ENCODE assay signal across 26 cellular contexts in the genomic region with DNA sequence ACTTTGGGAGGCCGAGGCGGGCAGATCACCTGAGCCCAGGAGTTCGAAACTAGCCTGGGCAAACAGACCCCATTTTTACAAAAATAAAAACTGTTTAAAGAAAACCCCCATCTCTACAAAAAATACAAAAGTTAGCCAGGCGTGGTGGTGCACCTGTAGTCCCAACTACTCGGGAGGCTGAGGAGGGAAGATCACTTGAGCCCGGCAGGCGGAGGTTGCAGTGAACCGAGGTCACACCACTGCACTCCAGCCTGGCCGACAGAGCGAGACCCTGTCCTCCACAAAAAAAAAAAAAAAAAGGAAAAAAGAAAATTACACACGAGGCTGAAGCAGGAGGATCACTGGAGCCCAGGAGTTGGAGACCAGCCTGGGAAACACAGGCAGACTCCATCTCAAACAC. TPM values are rescaled to one million over a fixed set of nuclear protein-coding genes. Genes with fewer than 3 reads are reported as not detected.
A peak's percentile ranks its signal among the peaks of the same experiment; 100 is the strongest.
DNase-seq lines count a peak whose midpoint lies in the region; ATAC-seq and TF ChIP-seq lines count a peak whose summit lies in the region.
"Had no signal": no experiment of that assay in that cellular context is flagged by ENCODE, and none has a peak within 500 bp of the region (broad histone marks: within the 10 kb centered on the region; RNA-seq: fewer than 3 reads in every experiment).

No MANE protein-coding gene starts in this region.

- DNase-seq in Calu3 = no peak
- no peak for DNase-seq in RWPE1 (ENCODE audit: low spot score)
- DNase-seq in foreskin keratinocyte = no peak
- DNase-seq in sciatic nerve (ENCODE audit: low spot score) = peak; percentile 31
- DNase-seq in natural killer cell = no peak
- DNase-seq in activated T-helper 2 cell treated with anti-CD3 and anti-CD28 coated beads, Interferon-gamma antibody, Interleukin-2, Interleukin-4, amounts not matched to agents 10 μg/mL and 5 μg/mL and 100 μg/mL, durations not matched to agents 14 hours and 24 hours and 36 hours (ENCODE audit: low spot score) = no peak
- no peak for DNase-seq in GM10266 (ENCODE audit: extremely low spot score)
- no peak for DNase-seq in iPS-NIHi11 (ENCODE audit: low spot score)
- DNase-seq: activated CD4-positive, alpha-beta T cell treated with anti-CD3 and anti-CD28 coated beads for 1 hour; activated naive CD8-positive, alpha-beta T cell treated with anti-CD3 and anti-CD28 coated beads for 36 hours; activated T-cell treated with anti-CD3 and anti-CD28 coated beads, Interleukin-2, amount 50 U/mL, for 48 hours; CD8-positive, alpha-beta T cell; central memory CD4-positive, alpha-beta T cell; mesendoderm; naive B cell; NCI-H1694; NCI-H510A treated with DMSO at 0.1 percent for 48 hours; pancreas; right cardiac atrium; SJCRH30; stimulated activated CD4-positive, alpha-beta T cell treated with anti-CD3 and anti-CD28 coated beads, Interleukin-15, amount 100 ng/mL, for 24 hours; stimulated activated naive CD8-positive, alpha-beta T cell treated with anti-CD3 and anti-CD28 coated beads, Interleukin-15, amount 100 ng/mL, for 72 hours; T-helper 1 cell; tibial artery had no signal

- CTCF ChIA-PET in Calu3 (lab: Charles Lee) (interaction anchor here (0.7 kb wide), 1 partner anchor 743 kb away, joined by 5 read pairs; no protein-coding TSS in a partner anchor), RWPE1 (lab: Yijun Ruan, JAX) (no interaction called here)

- BruUV-seq in Calu3 (replicated peaks; lab: Mats Ljungman, UMichigan) = no TSS peak

- H3K27ac Mint-ChIP-seq in Calu3 (ENCODE audit: unreplicated experiment) = peak overlapping the region; percentile 84
- no peak overlapping the region for H3K27ac Mint-ChIP-seq in natural killer cell
- H3K27ac Mint-ChIP-seq in activated T-helper 2 cell treated with anti-CD3 and anti-CD28 coated beads, Interferon-gamma antibody, Interleukin-2, Interleukin-4, amounts not matched to agents 10 μg/mL and 5 μg/mL and 100 μg/mL, durations not matched to agents 14 hours and 24 hours and 36 hours = no peak overlapping the region
- H3K27ac Mint-ChIP-seq: activated naive CD8-positive, alpha-beta T cell treated with anti-CD3 and anti-CD28 coated beads for 36 hours; CD8-positive, alpha-beta T cell; naive B cell; stimulated activated naive CD8-positive, alpha-beta T cell treated with anti-CD3 and anti-CD28 coated beads, Interleukin-15, amount 100 ng/mL, for 72 hours had no signal

- ATAC-seq in foreskin keratinocyte (no peak), sciatic nerve (no peak), natural killer cell (no peak)
- ATAC-seq: CD8-positive, alpha-beta T cell; pancreas; right cardiac atrium; stimulated activated naive CD8-positive, alpha-beta T cell treated with anti-CD3 and anti-CD28 coated beads, Interleukin-15, amount 100 ng/mL, for 72 hours had no signal

- peak overlapping the region; percentile 73 for H3K4me3 Mint-ChIP-seq in Calu3 (ENCODE audit: low read depth, unreplicated experiment)
- H3K4me3 Mint-ChIP-seq in natural killer cell = no peak overlapping the region
- no peak overlapping the region for H3K4me3 Mint-ChIP-seq in activated T-helper 2 cell treated with anti-CD3 and anti-CD28 coated beads, Interferon-gamma antibody, Interleukin-2, Interleukin-4, amounts not matched to agents 10 μg/mL and 5 μg/mL and 100 μg/mL, durations not matched to agents 14 hours and 24 hours and 36 hours (ENCODE audit: low read depth)
- H3K4me3 Mint-ChIP-seq: activated naive CD8-positive, alpha-beta T cell treated with anti-CD3 and anti-CD28 coated beads for 36 hours; CD8-positive, alpha-beta T cell; stimulated activated naive CD8-positive, alpha-beta T cell treated with anti-CD3 and anti-CD28 coated beads, Interleukin-15, amount 100 ng/mL, for 72 hours had no signal

- H3K4me1 Mint-ChIP-seq in Calu3 (ENCODE audit: low read depth, unreplicated experiment) (peaks cover 9% of the 10 kb centered on the region), natural killer cell (peaks cover 41 to 49% of the 10 kb centered on the region in 2 donors)
- peaks cover 32% of the 10 kb centered on the region for H3K4me1 Mint-ChIP-seq in activated T-helper 2 cell treated with anti-CD3 and anti-CD28 coated beads, Interferon-gamma antibody, Interleukin-2, Interleukin-4, amounts not matched to agents 10 μg/mL and 5 μg/mL and 100 μg/mL, durations not matched to agents 14 hours and 24 hours and 36 hours (ENCODE audit: low read depth)

- TF ChIP-seq CTCF in Calu3 (IDR thresholded peaks at IDR 0.05; ENCODE audit: unreplicated experiment) (no peak), RWPE1 (conservative IDR thresholded peaks at IDR 0.05; ENCODE audit: low read depth) (no peak), foreskin keratinocyte (conservative IDR thresholded peaks at IDR 0.05) (no peak), natural killer cell (IDR thresholded peaks at IDR 0.05) (no peak), GM10266 (IDR thresholded peaks at IDR 0.05; ENCODE audit: control insufficient read depth, insufficient read depth, low read depth, missing control alignments) (no peak)

- intact Hi-C loops in Calu3 (cut with micrococcal nuclease; ENCODE audit: unreplicated experiment) = no loop called here
- intact Hi-C loops in sciatic nerve (cut with DNase I) = no loop called here
- intact Hi-C loops in natural killer cell (cut with micrococcal nuclease) = no loop called here
- intact Hi-C loops in activated T-helper 2 cell treated with anti-CD3 and anti-CD28 coated beads, Interferon-gamma antibody, Interleukin-2, Interleukin-4, amounts not matched to agents 10 μg/mL and 5 μg/mL and 100 μg/mL, durations not matched to agents 14 hours and 24 hours and 36 hours (cut with micrococcal nuclease) = loop anchor here (10.0 kb wide), 1 partner anchor 341 kb away; the partner anchor contains the start of gene QSOX2

- H3K27ac ChIP-seq in RWPE1 = peak overlapping the region; percentile 82
- H3K27ac ChIP-seq in foreskin keratinocyte = peak overlapping the region; percentile 97
- H3K27ac ChIP-seq: ascending aorta, KMS-11, SJCRH30, tibial artery had no signal

- H3K36me3 Mint-ChIP-seq in Calu3 (ENCODE audit: insufficient read depth, unreplicated experiment) (peaks cover 44% of the 10 kb centered on the region), natural killer cell (no peaks in the 10 kb centered on the region)
- peaks cover 63% of the 10 kb centered on the region for H3K36me3 Mint-ChIP-seq in activated T-helper 2 cell treated with anti-CD3 and anti-CD28 coated beads, Interferon-gamma antibody, Interleukin-2, Interleukin-4, amounts not matched to agents 10 μg/mL and 5 μg/mL and 100 μg/mL, durations not matched to agents 14 hours and 24 hours and 36 hours (ENCODE audit: low read depth)
- H3K36me3 Mint-ChIP-seq: naive B cell had no signal

- no peaks in the 10 kb centered on the region for H3K27me3 ChIP-seq in foreskin keratinocyte
- H3K27me3 ChIP-seq: ascending aorta, pancreas, SJCRH30, tibial artery had no signal

- H3K9me3 Mint-ChIP-seq in Calu3 (ENCODE audit: low read depth, unreplicated experiment) (peaks cover 10% of the 10 kb centered on the region), natural killer cell (no peaks in the 10 kb centered on the region)
- peaks cover 5% of the 10 kb centered on the region for H3K9me3 Mint-ChIP-seq in activated T-helper 2 cell treated with anti-CD3 and anti-CD28 coated beads, Interferon-gamma antibody, Interleukin-2, Interleukin-4, amounts not matched to agents 10 μg/mL and 5 μg/mL and 100 μg/mL, durations not matched to agents 14 hours and 24 hours and 36 hours

- H3K27me3 Mint-ChIP-seq in Calu3 (ENCODE audit: unreplicated experiment) (no peaks in the 10 kb centered on the region), natural killer cell (ENCODE audit: low read depth in 2 of 2) (no peaks in the 10 kb centered on the region)
- no peaks in the 10 kb centered on the region for H3K27me3 Mint-ChIP-seq in activated T-helper 2 cell treated with anti-CD3 and anti-CD28 coated beads, Interferon-gamma antibody, Interleukin-2, Interleukin-4, amounts not matched to agents 10 μg/mL and 5 μg/mL and 100 μg/mL, durations not matched to agents 14 hours and 24 hours and 36 hours (ENCODE audit: low read depth)
- H3K27me3 Mint-ChIP-seq: activated naive CD8-positive, alpha-beta T cell treated with anti-CD3 and anti-CD28 coated beads for 36 hours; naive B cell; stimulated activated naive CD8-positive, alpha-beta T cell treated with anti-CD3 and anti-CD28 coated beads, Interleukin-15, amount 100 ng/mL, for 72 hours had no signal

- POLR2A ChIA-PET in RWPE1 (lab: Yijun Ruan, JAX; ENCODE audit: low non-redundant PET) = no interaction called here

- H3K4me1 ChIP-seq in foreskin keratinocyte = peaks cover 24% of the 10 kb centered on the region

RNA-seq across cellular contexts. Expression of gene CAMSAP1, which starts 3.2 kb away (rescaled TPM):
- total RNA-seq in Calu3 (2022) = 28.1 and 29.9 TPM in 2 replicates
- total RNA-seq in foreskin keratinocyte = 17.5 and 20.1 TPM in 2 replicates
- 3.5 and 4.4 TPM in 2 replicates for polyA plus RNA-seq in foreskin keratinocyte
- 39.8 TPM for total RNA-seq in sciatic nerve
- total RNA-seq in natural killer cell = 10 to 100 TPM; 25.9 to 33.5 (median 28.1) TPM
- 44.2 and 44.4 TPM in 2 replicates for total RNA-seq in activated T-helper 2 cell treated with anti-CD3 and anti-CD28 coated beads, Interferon-gamma antibody, Interleukin-2, Interleukin-4, amounts not matched to agents 10 μg/mL and 5 μg/mL and 100 μg/mL, durations not matched to agents 14 hours and 24 hours and 36 hours

RNA-seq across cellular contexts. Expression of gene UBAC1, which starts 57.1 kb away (rescaled TPM):
- total RNA-seq in Calu3 (2022) = 19.5 and 19.7 TPM in 2 replicates
- total RNA-seq in foreskin keratinocyte = 58.0 and 58.8 TPM in 2 replicates
- 56.9 and 58.6 TPM in 2 replicates for polyA plus RNA-seq in foreskin keratinocyte
- 35.2 TPM for total RNA-seq in sciatic nerve
- 10 to 100 TPM; 22.7 to 31.8 (median 27.6) TPM for total RNA-seq in natural killer cell
- total RNA-seq in activated T-helper 2 cell treated with anti-CD3 and anti-CD28 coated beads, Interferon-gamma antibody, Interleukin-2, Interleukin-4, amounts not matched to agents 10 μg/mL and 5 μg/mL and 100 μg/mL, durations not matched to agents 14 hours and 24 hours and 36 hours = 42.3 and 47.2 TPM in 2 replicates
